ENCODE assay signal across 10 cellular contexts in genomic region chr21:45482899-45483821, GRCh38. TPM values are rescaled to one million over a fixed set of nuclear protein-coding genes. Genes with fewer than 3 reads are reported as not detected.
DNase-seq lines count a peak whose midpoint lies in the region; ATAC-seq lines count a peak whose summit lies in the region.
"Had no signal": no experiment of that assay in that cellular context is flagged by ENCODE, and none has a peak within 500 bp of the region (broad histone marks: within the 10 kb centered on the region; RNA-seq: fewer than 3 reads in every experiment).

No MANE protein-coding gene starts in this region.

- H3K79me2 ChIP-seq in Karpas-422 (ENCODE audit: low read length): no peaks in the 10 kb centered on the region

- no peak overlapping the region for H3K9ac ChIP-seq in Karpas-422 (ENCODE audit: low read length)
- H3K9ac ChIP-seq: KMS-11 had no signal

- no peak overlapping the region for H3K4me2 ChIP-seq in Karpas-422 (ENCODE audit: low read depth, low read length, poor library complexity, severe bottlenecking)
- H3K4me2 ChIP-seq: KMS-11 had no signal

- H3K36me3 Mint-ChIP-seq in activated CD4-positive, alpha-beta memory T cell treated with anti-CD3 and anti-CD28 coated beads for 36 hours: no peaks in the 10 kb centered on the region
- no peaks in the 10 kb centered on the region for H3K36me3 Mint-ChIP-seq in stimulated activated memory B cell treated with anti-CD40 and anti-IgM and Interleukin-4, amounts not matched to agents 10 μg/mL and 1 μg/mL and 100 μg/mL, for 72 hours

- H3K4me1 Mint-ChIP-seq in activated CD4-positive, alpha-beta memory T cell treated with anti-CD3 and anti-CD28 coated beads for 36 hours (ENCODE audit: low read depth): peaks cover 17% of the 10 kb centered on the region
- H3K4me1 Mint-ChIP-seq in stimulated activated memory B cell treated with anti-CD40 and anti-IgM and Interleukin-4, amounts not matched to agents 10 μg/mL and 1 μg/mL and 100 μg/mL, for 72 hours: peaks cover 37% of the 10 kb centered on the region

- H3K4me1 ChIP-seq in Karpas-422 (ENCODE audit: low read length): no peaks in the 10 kb centered on the region

- no peaks in the 10 kb centered on the region for H3K36me3 ChIP-seq in Karpas-422 (ENCODE audit: insufficient read depth, low read length)

- H3K27me3 ChIP-seq in layer of hippocampus (ENCODE audit: control insufficient read depth, insufficient read depth, low read length) (no peaks in the 10 kb centered on the region), Karpas-422 (ENCODE audit: low read length) (no peaks in the 10 kb centered on the region)

- intact Hi-C loops in activated CD4-positive, alpha-beta memory T cell treated with anti-CD3 and anti-CD28 coated beads for 36 hours (cut with micrococcal nuclease): no loop called here

- no peak overlapping the region for H2AFZ ChIP-seq in Karpas-422 (ENCODE audit: low read length)

- peak overlapping the region; percentile 71 for H3K27ac ChIP-seq in layer of hippocampus (ENCODE audit: low read depth, low read length)
- no peak overlapping the region for H3K27ac ChIP-seq in Karpas-422 (ENCODE audit: low read length)
- H3K27ac ChIP-seq: KMS-11 had no signal

- no peak overlapping the region for H3K4me3 ChIP-seq in Karpas-422 (ENCODE audit: low read length)

- no peaks in the 10 kb centered on the region for H3K9me3 Mint-ChIP-seq in activated CD4-positive, alpha-beta memory T cell treated with anti-CD3 and anti-CD28 coated beads for 36 hours
- peaks cover 10% of the 10 kb centered on the region for H3K9me3 Mint-ChIP-seq in stimulated activated memory B cell treated with anti-CD40 and anti-IgM and Interleukin-4, amounts not matched to agents 10 μg/mL and 1 μg/mL and 100 μg/mL, for 72 hours

- H4K20me1 ChIP-seq in Karpas-422 (ENCODE audit: insufficient read depth, low read depth, low read length): no peaks in the 10 kb centered on the region

- DNase-seq in NOMO-1 treated with DMSO at 0.1 percent for 48 hours (lab: John Stamatoyannopoulos, UW; ENCODE audit: unreplicated experiment) (peak; percentile 40), Karpas-422 (no peak), 8988T (no peak)
- DNase-seq in activated CD4-positive, alpha-beta memory T cell treated with anti-CD3 and anti-CD28 coated beads for 36 hours: peak; percentile 60
- DNase-seq: HCEC 1CT had no signal

- H3K27ac Mint-ChIP-seq in activated CD4-positive, alpha-beta memory T cell treated with anti-CD3 and anti-CD28 coated beads for 36 hours: peak overlapping the region; percentile 58
- peak overlapping the region; percentile 91 for H3K27ac Mint-ChIP-seq in stimulated activated memory B cell treated with anti-CD40 and anti-IgM and Interleukin-4, amounts not matched to agents 10 μg/mL and 1 μg/mL and 100 μg/mL, for 72 hours

- no peaks in the 10 kb centered on the region for H3K9me2 ChIP-seq in Karpas-422 (replicated peaks; ENCODE audit: insufficient read depth, low read length)

- H3K9me3 ChIP-seq in Karpas-422 (ENCODE audit: low read length): no peaks in the 10 kb centered on the region

- CTCF ChIA-PET in activated CD4-positive, alpha-beta memory T cell treated with anti-CD3 and anti-CD28 coated beads for 36 hours (lab: Charles Lee): no interaction called here

- H3K27me3 Mint-ChIP-seq in activated CD4-positive, alpha-beta memory T cell treated with anti-CD3 and anti-CD28 coated beads for 36 hours: no peaks in the 10 kb centered on the region
- H3K27me3 Mint-ChIP-seq in stimulated activated memory B cell treated with anti-CD40 and anti-IgM and Interleukin-4, amounts not matched to agents 10 μg/mL and 1 μg/mL and 100 μg/mL, for 72 hours: no peaks in the 10 kb centered on the region

- POLR2A ChIA-PET in activated CD4-positive, alpha-beta memory T cell treated with anti-CD3 and anti-CD28 coated beads for 36 hours (lab: Charles Lee): no interaction called here

- H3K4me3 Mint-ChIP-seq in activated CD4-positive, alpha-beta memory T cell treated with anti-CD3 and anti-CD28 coated beads for 36 hours: no peak overlapping the region
- H3K4me3 Mint-ChIP-seq in stimulated activated memory B cell treated with anti-CD40 and anti-IgM and Interleukin-4, amounts not matched to agents 10 μg/mL and 1 μg/mL and 100 μg/mL, for 72 hours: peak overlapping the region; percentile 69

- ATAC-seq in stimulated activated memory B cell treated with anti-CD40 and anti-IgM and Interleukin-4, amounts not matched to agents 10 μg/mL and 1 μg/mL and 100 μg/mL, for 72 hours: peak; percentile 64
- ATAC-seq in HG03159 (IDR thresholded peaks at IDR 0.05; ENCODE audit: unreplicated experiment): no peak
- ATAC-seq: Panc1 had no signal

RNA-seq across cellular contexts. Expression of gene SLC19A1, which starts 59.1 kb away (rescaled TPM):
- 10 to 100 TPM; 29.2 to 30.3 TPM for total RNA-seq in activated CD4-positive, alpha-beta memory T cell treated with anti-CD3 and anti-CD28 coated beads for 36 hours
- 4.3 and 7.4 TPM in 2 replicates for total RNA-seq in Karpas-422 (2014; rRNA removed; shearing (Covaris generic); ENCODE audit: low replicate concordance)

Comparison
In these comparisons a context has a peak if more than half of its experiments do, and no peak if none do; other contexts are left out.
1. DNase-seq: peak in NOMO-1 treated with DMSO at 0.1 percent for 48 hours (single experiment) and activated CD4-positive, alpha-beta memory T cell treated with anti-CD3 and anti-CD28 coated beads for 36 hours (single experiment); none in Karpas-422 (single experiment) and 8988T (single experiment).